Comparison of ENCODE assay signal across 23 cellular contexts in the genomic region with DNA sequence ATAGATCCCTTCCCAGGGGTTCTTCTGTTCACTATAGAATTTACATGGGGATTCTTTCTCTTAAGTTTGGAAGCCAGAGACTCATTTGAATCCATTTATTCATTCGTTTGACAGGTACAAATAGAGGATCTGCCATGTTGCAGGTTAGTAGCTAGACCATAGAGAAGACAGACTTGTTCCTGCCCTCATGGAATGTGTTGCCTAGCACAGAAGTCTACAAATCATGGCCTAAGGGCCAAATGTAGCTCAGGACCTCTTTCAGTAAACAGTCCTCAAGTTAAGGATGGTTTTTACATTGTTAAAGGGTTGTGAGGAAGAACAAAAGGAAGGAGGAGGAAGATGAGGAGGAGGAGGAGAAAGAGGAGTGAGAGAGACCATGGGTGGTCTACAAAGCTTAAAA.
"Had no signal": no experiment of that assay in that cellular context is flagged by ENCODE, and none has a peak within 500 bp of the region (broad histone marks: within the 10 kb centered on the region; RNA-seq: fewer than 3 reads in every experiment).

No MANE protein-coding gene starts in this region.

- FAIRE-seq: kidney, small intestine had no signal

- H3K4me2 ChIP-seq: neural progenitor cell had no signal

- H3K4me3 ChIP-seq: dorsolateral prefrontal cortex, gastrocnemius medialis, lung, neural progenitor cell, right lobe of liver, suprapubic skin, transverse colon, vagina had no signal

- H3K79me2 ChIP-seq: parathyroid adenoma had no signal

- H3K27me3 Mint-ChIP-seq: memory B cell; progenitor cell of endocrine pancreas; stimulated activated naive B cell treated with anti-CD40 and anti-IgM and Interleukin-4, amounts not matched to agents 10 μg/mL and 1 μg/mL and 100 μg/mL, for 72 hours; stimulated activated naive CD8-positive, alpha-beta T cell treated with anti-CD3 and anti-CD28 coated beads, Interleukin-15, Interleukin-2, amounts not matched to agents 100 ng/mL and 50 ng/mL, for 24 hours had no signal

- ATAC-seq: esophagus mucosa; gastrocnemius medialis; natural killer cell treated with Interleukin-12 subunit alpha and Interleukin-12 subunit beta and Interleukin-15 and Interleukin-18, amount 100 ng/mL, for 72 hours; stimulated activated naive B cell treated with anti-CD40 and anti-IgM and Interleukin-4, amounts not matched to agents 10 μg/mL and 1 μg/mL and 100 μg/mL, for 72 hours had no signal

- H3K36me3 ChIP-seq: gastrocnemius medialis, neural progenitor cell, right lobe of liver, suprapubic skin, transverse colon, vagina had no signal

- H3K9me3 Mint-ChIP-seq: memory B cell; natural killer cell treated with Interleukin-12 subunit alpha and Interleukin-12 subunit beta and Interleukin-15 and Interleukin-18, amount 100 ng/mL, for 72 hours; stimulated activated naive B cell treated with anti-CD40 and anti-IgM and Interleukin-4, amounts not matched to agents 10 μg/mL and 1 μg/mL and 100 μg/mL, for 72 hours; stimulated activated naive CD8-positive, alpha-beta T cell treated with anti-CD3 and anti-CD28 coated beads, Interleukin-15, Interleukin-2, amounts not matched to agents 100 ng/mL and 50 ng/mL, for 24 hours had no signal

- H3K27ac ChIP-seq: dorsolateral prefrontal cortex, epithelial cell of prostate, gastrocnemius medialis, neural progenitor cell, parathyroid adenoma, right lobe of liver, suprapubic skin, transverse colon, vagina had no signal

- H3K4me3 Mint-ChIP-seq: memory B cell; natural killer cell treated with Interleukin-12 subunit alpha and Interleukin-12 subunit beta and Interleukin-15 and Interleukin-18, amount 100 ng/mL, for 72 hours; neural progenitor cell; stimulated activated naive B cell treated with anti-CD40 and anti-IgM and Interleukin-4, amounts not matched to agents 10 μg/mL and 1 μg/mL and 100 μg/mL, for 72 hours; stimulated activated naive CD8-positive, alpha-beta T cell treated with anti-CD3 and anti-CD28 coated beads, Interleukin-15, Interleukin-2, amounts not matched to agents 100 ng/mL and 50 ng/mL, for 24 hours had no signal

- H3K9me3 ChIP-seq: gastrocnemius medialis, right lobe of liver, suprapubic skin, transverse colon, vagina had no signal

- H3K9ac ChIP-seq: neural progenitor cell, parathyroid adenoma had no signal

- H3K36me3 Mint-ChIP-seq: memory B cell; natural killer cell treated with Interleukin-12 subunit alpha and Interleukin-12 subunit beta and Interleukin-15 and Interleukin-18, amount 100 ng/mL, for 72 hours; neural progenitor cell; stimulated activated naive B cell treated with anti-CD40 and anti-IgM and Interleukin-4, amounts not matched to agents 10 μg/mL and 1 μg/mL and 100 μg/mL, for 72 hours had no signal

- H3K4me1 ChIP-seq: gastrocnemius medialis, parathyroid adenoma, right lobe of liver, vagina had no signal

- H3K27ac Mint-ChIP-seq: memory B cell; neural progenitor cell; progenitor cell of endocrine pancreas; stimulated activated naive B cell treated with anti-CD40 and anti-IgM and Interleukin-4, amounts not matched to agents 10 μg/mL and 1 μg/mL and 100 μg/mL, for 72 hours; stimulated activated naive CD8-positive, alpha-beta T cell treated with anti-CD3 and anti-CD28 coated beads, Interleukin-15, Interleukin-2, amounts not matched to agents 100 ng/mL and 50 ng/mL, for 24 hours had no signal

- DNase-seq: dorsolateral prefrontal cortex; effector CD4-positive, alpha-beta T cell; foreskin fibroblast; gastrocnemius medialis; head of caudate nucleus; kidney; right lobe of liver; small intestine; stimulated activated CD4-positive, alpha-beta T cell treated with anti-CD3 and anti-CD28 coated beads, Interleukin-15, amount 100 ng/mL, for 24 hours; stimulated activated CD4-positive, alpha-beta T cell treated with anti-CD3 and anti-CD28 coated beads, Interleukin-2, amount 100 ng/mL, for 48 hours; stimulated activated naive B cell treated with anti-CD40 and anti-IgM and Interleukin-4, amounts not matched to agents 10 μg/mL and 1 μg/mL and 100 μg/mL, for 72 hours; transverse colon had no signal

- H3K27me3 ChIP-seq: dorsolateral prefrontal cortex, gastrocnemius medialis, neural progenitor cell, right lobe of liver, suprapubic skin, transverse colon, vagina had no signal

- H2AFZ ChIP-seq: neural progenitor cell, parathyroid adenoma had no signal
